10 cellular contexts compared by ENCODE assay signal in the genomic region with DNA sequence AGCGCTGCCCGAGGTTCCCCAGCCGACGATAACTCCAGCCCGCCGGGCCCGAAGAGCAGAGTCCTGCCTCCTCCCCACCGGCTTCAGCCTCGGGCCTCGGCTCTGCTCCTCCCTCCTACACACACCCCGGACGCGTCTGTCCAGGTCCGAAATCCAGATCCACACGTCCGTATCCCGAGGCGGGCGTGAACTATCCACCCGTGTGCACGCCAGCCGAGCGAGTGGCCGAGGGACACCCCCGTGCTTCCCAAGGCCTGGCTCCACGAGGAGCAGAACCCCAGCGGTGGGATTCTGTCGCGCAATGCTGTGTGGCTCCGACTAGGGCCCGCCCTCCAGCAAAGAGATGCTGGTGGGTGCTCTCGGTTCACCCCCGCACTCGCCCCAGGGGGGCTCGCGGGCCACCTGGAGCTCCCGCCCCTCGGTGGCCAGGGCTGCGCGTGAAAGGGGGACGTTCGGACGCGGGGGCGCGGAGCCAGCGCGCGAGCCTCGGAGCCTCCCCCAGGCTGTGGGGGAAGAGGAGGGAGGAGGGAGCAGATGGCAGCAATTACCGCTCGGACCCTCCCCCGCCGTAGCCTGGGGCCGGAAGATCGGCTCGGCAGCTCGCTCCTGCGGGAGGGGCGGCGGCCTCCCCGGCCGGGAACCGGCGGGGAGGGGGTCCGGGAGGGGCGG. TPM values are rescaled to one million over a fixed set of nuclear protein-coding genes. Genes with fewer than 3 reads are reported as not detected.
DNase-seq lines count a peak whose midpoint lies in the region; ATAC-seq, FAIRE-seq and TF ChIP-seq lines count a peak whose summit lies in the region.
"Had no signal": no experiment of that assay in that cellular context is flagged by ENCODE, and none has a peak within 500 bp of the region (broad histone marks: within the 10 kb centered on the region; RNA-seq: fewer than 3 reads in every experiment).

No MANE protein-coding gene starts in this region.

- 0 to 14% methylated on average over 9 to 28 of the region's 67 CpGs for WGBS in body of pancreas, 2 donors
- 51% methylated on average over 32 of the region's 67 CpGs for WGBS in HepG2 (ENCODE audit: low lambda C conversion rate)

- TF ChIP-seq POLR2A in body of pancreas (IDR thresholded peaks at IDR 0.05) (no peak), HepG2 (IDR thresholded peaks at IDR 0.05; ENCODE audit: insufficient read depth in 1 of 2, low read depth in 2 of 2, low read length in 2 of 2) (no peak)

- POLR2A ChIA-PET in HepG2 (lab: Yijun Ruan, JAX): no interaction called here

- TF ChIP-seq RAD21 in HepG2 (CRISPR knock-in tag; IDR thresholded peaks at IDR 0.05): no peak

- H3K4me2 ChIP-seq in HepG2 (ENCODE audit: low read depth, low read length): peak overlapping the region; percentile 61

- no peak for TF ChIP-seq EP300 in HepG2 (IDR thresholded peaks at IDR 0.05; ENCODE audit: low read depth in 2 of 2, low read length in 2 of 2)
- TF ChIP-seq EP300 in HepG2 (CRISPR knock-in tag; IDR thresholded peaks at IDR 0.05; ENCODE audit: borderline replicate concordance): no peak

- intact Hi-C loops in body of pancreas (cut with DNase I): no loop called here
- intact Hi-C loops in HepG2 (cut with micrococcal nuclease; ENCODE audit: unreplicated experiment): no loop called here

- BruUV-seq in HepG2 (replicated peaks; lab: Mats Ljungman, UMichigan): no TSS peak

- no peaks in the 10 kb centered on the region for H3K36me3 ChIP-seq in body of pancreas (replicated peaks in 1 of 2; ENCODE audit: insufficient read depth in 1 of 2, low read depth in 2 of 2)
- no peaks in the 10 kb centered on the region for H3K36me3 ChIP-seq in HepG2 (replicated peaks in 1 of 2; ENCODE audit: control insufficient read depth in 1 of 2, insufficient read depth in 2 of 2, low read length in 2 of 2)

- in situ Hi-C loops in HepG2 (cut with HindIII; ENCODE audit: extremely low pct_ligation_motif_present, low pct_unique_long_range_greater_than_20kb): no loop called here

- peak; percentile 7 for DNase-seq in DMS79 treated with DMSO at 0.1 percent for 48 hours (lab: John Stamatoyannopoulos, UW)
- no peak for DNase-seq in DMS79 (lab: John Stamatoyannopoulos, UW)
- DNase-seq in body of pancreas: no peak
- no peak for DNase-seq in HepG2 (ENCODE audit: low spot score)
- peak; percentile 7 for DNase-seq in superior temporal gyrus (ENCODE audit: extremely low spot score)
- DNase-seq in A172 (ENCODE audit: low spot score): no peak

- H3K4me3 ChIP-seq in body of pancreas: no peak overlapping the region
- H3K4me3 ChIP-seq in HepG2 (replicated peaks in 1 of 3; ENCODE audit: insufficient read depth in 1 of 3, low read depth in 2 of 3, low read length in 3 of 3): peak overlapping the region in 1 of 3 experiments; percentile 51; a peak in 1 of 6 replicates

- H3K9ac ChIP-seq in HepG2 (ENCODE audit: insufficient read depth, low read depth, low read length): no peak overlapping the region

- H3K27me3 ChIP-seq in body of pancreas (peaks cover 0 to 16% of the 10 kb centered on the region in 2 donors), HepG2 (ENCODE audit: control insufficient read depth in 1 of 2, insufficient read depth in 2 of 2, low read length in 2 of 2) (peaks cover 9 to 52% of the 10 kb centered on the region in 2 experiments; a peak in 4 of 5 replicates)

- no peak overlapping the region for H2AFZ ChIP-seq in HepG2 (ENCODE audit: low read length)

- TF ChIP-seq CTCF in body of pancreas (IDR thresholded peaks at IDR 0.05) (no peak), HepG2 (CRISPR knock-in tag; IDR thresholded peaks at IDR 0.05) (no peak)

- no peak for FAIRE-seq in HepG2 (lab: Jason Lieb, UNC)
- FAIRE-seq: A204.1 had no signal

- H3K27ac ChIP-seq in body of pancreas: no peak overlapping the region
- H3K27ac ChIP-seq in HepG2 (ENCODE audit: extremely low read length, insufficient read depth, low read length): no peak overlapping the region

- H3K4me1 ChIP-seq in body of pancreas: peaks cover 19% of the 10 kb centered on the region
- H3K4me1 ChIP-seq in HepG2 (ENCODE audit: insufficient read depth, low read length): peaks cover 56% of the 10 kb centered on the region

- CTCF ChIA-PET in HepG2 (lab: Yijun Ruan, JAX; ENCODE audit: low intra/inter-chr PET ratio, low total read pairs): no interaction called here

- H3K79me2 ChIP-seq in HepG2 (ENCODE audit: insufficient read depth, low read length): no peaks in the 10 kb centered on the region

- no peaks in the 10 kb centered on the region for H3K9me3 ChIP-seq in body of pancreas
- no peaks in the 10 kb centered on the region for H3K9me3 ChIP-seq in HepG2 (ENCODE audit: low read length)

- no peaks in the 10 kb centered on the region for H4K20me1 ChIP-seq in HepG2 (ENCODE audit: insufficient read depth, low read length)

- ATAC-seq in body of pancreas (peak; percentile 33), HepG2 (peak; percentile 35), HG02981 (IDR thresholded peaks at IDR 0.05; ENCODE audit: unreplicated experiment) (no peak), GM19463 (IDR thresholded peaks at IDR 0.05; ENCODE audit: unreplicated experiment) (no peak)

RNA-seq across cellular contexts. Expression of gene ANKRD33, which starts 18.9 kb away (rescaled TPM):
- total RNA-seq in body of pancreas: not detected
- not detected in 2 replicates for total RNA-seq in HepG2 (2016; rRNA removed; fragmentation: Illumina TruSeq; extraction: Trizol)
- not detected in 2 replicates for total RNA-seq in HepG2 (2016; cell fraction: cytosol; rRNA removed; fragmentation: Illumina TruSeq; extraction: Trizol; ENCODE audit: low read depth)
- total RNA-seq in HepG2 (2016; cell fraction: insoluble cytoplasmic fraction; rRNA removed; fragmentation: Illumina TruSeq; extraction: Trizol): not detected in 2 replicates
- not detected in 2 replicates for total RNA-seq in HepG2 (2016; cell fraction: membrane; rRNA removed; fragmentation: Illumina TruSeq; extraction: Trizol)
- not detected in 2 replicates for total RNA-seq in HepG2 (2016; cell fraction: nucleus; rRNA removed; fragmentation: Illumina TruSeq; extraction: Trizol)
- polyA plus RNA-seq in HepG2 (2011; rRNA removed): 0.04 and 0.07 TPM in 2 replicates
- polyA plus RNA-seq in HepG2 (2011; cell fraction: cytosol; rRNA removed): 0.03 and 0.04 TPM in 2 replicates
- 0.16 and 0.33 TPM in 2 replicates for polyA plus RNA-seq in HepG2 (2011; cell fraction: nucleus; rRNA removed)
- not detected in 2 replicates for polyA plus RNA-seq in HepG2 (2012)
- polyA plus RNA-seq in HepG2 (2016; cell fraction: cytosol; fragmentation: Illumina TruSeq; extraction: Trizol; ENCODE audit: low read depth): not detected in 2 replicates
- not detected in 2 replicates for polyA plus RNA-seq in HepG2 (2016; cell fraction: insoluble cytoplasmic fraction; fragmentation: Illumina TruSeq; extraction: Trizol; ENCODE audit: low read depth)
- not detected in 2 replicates for polyA plus RNA-seq in HepG2 (2016; cell fraction: membrane; fragmentation: Illumina TruSeq; extraction: Trizol; ENCODE audit: low read depth)
- not detected in 2 replicates for polyA plus RNA-seq in HepG2 (2016; cell fraction: nucleus; fragmentation: Illumina TruSeq; extraction: Trizol; ENCODE audit: insufficient read depth, low read depth)
- polyA minus RNA-seq in HepG2 (2011; rRNA and poly(A)+ RNA removed; ENCODE audit: low replicate concordance): 0.05 and 0.18 TPM in 2 replicates
- not detected in 2 replicates for polyA minus RNA-seq in HepG2 (2011; cell fraction: cytosol; rRNA and poly(A)+ RNA removed)
- polyA minus RNA-seq in HepG2 (2011; cell fraction: nucleus; rRNA and poly(A)+ RNA removed): not detected in 2 replicates
- total RNA-seq in A172 (2014; rRNA removed; shearing (Covaris generic)): not detected in 2 replicates
- total RNA-seq: T-helper 1 cell treated with Interleukin-12 subunit alpha and Interleukin-12 subunit beta and Interleukin-4 antibody, amounts not matched to agents 30 ng/mL and 1 ng/mL, for 36 hours had no signal

RNA-seq across cellular contexts. Expression of gene FIGNL2, which starts 20.4 kb away (rescaled TPM):
- total RNA-seq in body of pancreas (under 1 TPM; 0.33 to 0.52 TPM), HepG2 (2016; rRNA removed; fragmentation: Illumina TruSeq; extraction: Trizol) (0.76 and 1.00 TPM in 2 replicates)
- total RNA-seq in HepG2 (2016; cell fraction: cytosol; rRNA removed; fragmentation: Illumina TruSeq; extraction: Trizol; ENCODE audit: low read depth): 0.10 and 0.18 TPM in 2 replicates
- 0.73 and 1.2 TPM in 2 replicates for total RNA-seq in HepG2 (2016; cell fraction: insoluble cytoplasmic fraction; rRNA removed; fragmentation: Illumina TruSeq; extraction: Trizol)
- 0.53 and 0.62 TPM in 2 replicates for total RNA-seq in HepG2 (2016; cell fraction: membrane; rRNA removed; fragmentation: Illumina TruSeq; extraction: Trizol)
- total RNA-seq in HepG2 (2016; cell fraction: nucleus; rRNA removed; fragmentation: Illumina TruSeq; extraction: Trizol): 0.56 and 0.78 TPM in 2 replicates
- 0.82 and 1.2 TPM in 2 replicates for polyA plus RNA-seq in HepG2 (2011; rRNA removed)
- polyA plus RNA-seq in HepG2 (2011; cell fraction: cytosol; rRNA removed): 0.99 and 1.2 TPM in 2 replicates
- polyA plus RNA-seq in HepG2 (2011; cell fraction: nucleus; rRNA removed): 0.87 and 1.0 TPM in 2 replicates
- polyA plus RNA-seq in HepG2 (2012): 0.51 TPM in 2 replicates
- 0.06 and 0.07 TPM in 2 replicates for polyA plus RNA-seq in HepG2 (2016; cell fraction: cytosol; fragmentation: Illumina TruSeq; extraction: Trizol; ENCODE audit: low read depth)
- polyA plus RNA-seq in HepG2 (2016; cell fraction: insoluble cytoplasmic fraction; fragmentation: Illumina TruSeq; extraction: Trizol; ENCODE audit: low read depth): 1.6 TPM in 2 replicates
- polyA plus RNA-seq in HepG2 (2016; cell fraction: membrane; fragmentation: Illumina TruSeq; extraction: Trizol; ENCODE audit: low read depth): 0.46 and 0.47 TPM in 2 replicates
- 1.3 and 1.4 TPM in 2 replicates for polyA plus RNA-seq in HepG2 (2016; cell fraction: nucleus; fragmentation: Illumina TruSeq; extraction: Trizol; ENCODE audit: insufficient read depth, low read depth)
- polyA minus RNA-seq in HepG2 (2011; rRNA and poly(A)+ RNA removed; ENCODE audit: low replicate concordance): 1.9 TPM in 1 of 2 replicates, not detected in the other
- polyA minus RNA-seq in HepG2 (2011; cell fraction: cytosol; rRNA and poly(A)+ RNA removed): 0.99 and 1.1 TPM in 2 replicates
- polyA minus RNA-seq in HepG2 (2011; cell fraction: nucleus; rRNA and poly(A)+ RNA removed): 0.50 and 0.77 TPM in 2 replicates
- total RNA-seq in A172 (2014; rRNA removed; shearing (Covaris generic)): 0.26 and 0.29 TPM in 2 replicates

RNA-seq across cellular contexts. Expression of gene ACVRL1, which starts 38.3 kb away (rescaled TPM):
- total RNA-seq in body of pancreas (10 to 100 TPM; 37.1 to 93.9 TPM), HepG2 (2016; rRNA removed; fragmentation: Illumina TruSeq; extraction: Trizol) (not detected in 2 replicates)
- total RNA-seq in HepG2 (2016; cell fraction: cytosol; rRNA removed; fragmentation: Illumina TruSeq; extraction: Trizol; ENCODE audit: low read depth): not detected in 2 replicates
- total RNA-seq in HepG2 (2016; cell fraction: insoluble cytoplasmic fraction; rRNA removed; fragmentation: Illumina TruSeq; extraction: Trizol): not detected in 2 replicates
- total RNA-seq in HepG2 (2016; cell fraction: membrane; rRNA removed; fragmentation: Illumina TruSeq; extraction: Trizol): not detected in 2 replicates
- not detected in 2 replicates for total RNA-seq in HepG2 (2016; cell fraction: nucleus; rRNA removed; fragmentation: Illumina TruSeq; extraction: Trizol)
- polyA plus RNA-seq in HepG2 (2011; rRNA removed): not detected in 2 replicates
- not detected in 2 replicates for polyA plus RNA-seq in HepG2 (2011; cell fraction: cytosol; rRNA removed)
- polyA plus RNA-seq in HepG2 (2011; cell fraction: nucleus; rRNA removed): not detected in 2 replicates
- polyA plus RNA-seq in HepG2 (2012): not detected in 2 replicates
- polyA plus RNA-seq in HepG2 (2016; cell fraction: cytosol; fragmentation: Illumina TruSeq; extraction: Trizol; ENCODE audit: low read depth): not detected in 2 replicates
- not detected in 2 replicates for polyA plus RNA-seq in HepG2 (2016; cell fraction: insoluble cytoplasmic fraction; fragmentation: Illumina TruSeq; extraction: Trizol; ENCODE audit: low read depth)
- polyA plus RNA-seq in HepG2 (2016; cell fraction: membrane; fragmentation: Illumina TruSeq; extraction: Trizol; ENCODE audit: low read depth): not detected in 2 replicates
- not detected in 2 replicates for polyA plus RNA-seq in HepG2 (2016; cell fraction: nucleus; fragmentation: Illumina TruSeq; extraction: Trizol; ENCODE audit: insufficient read depth, low read depth)
- polyA minus RNA-seq in HepG2 (2011; rRNA and poly(A)+ RNA removed; ENCODE audit: low replicate concordance): 0.05 TPM in 1 of 2 replicates, not detected in the other
- polyA minus RNA-seq in HepG2 (2011; cell fraction: cytosol; rRNA and poly(A)+ RNA removed): not detected in 2 replicates
- polyA minus RNA-seq in HepG2 (2011; cell fraction: nucleus; rRNA and poly(A)+ RNA removed): not detected in 2 replicates
- total RNA-seq in A172 (2014; rRNA removed; shearing (Covaris generic)): 10.3 and 11.7 TPM in 2 replicates
- total RNA-seq: T-helper 1 cell treated with Interleukin-12 subunit alpha and Interleukin-12 subunit beta and Interleukin-4 antibody, amounts not matched to agents 30 ng/mL and 1 ng/mL, for 36 hours had no signal

Comparison
In these comparisons a context has a peak if more than half of its experiments do, and no peak if none do; other contexts are left out.
1. DNase-seq: peak in DMS79 treated with DMSO at 0.1 percent for 48 hours (single experiment) and superior temporal gyrus (single experiment); none in DMS79 (single experiment), body of pancreas (0 of 4), HepG2 (single experiment) and A172 (single experiment).
2. ATAC-seq: peak in body of pancreas (single experiment) and HepG2 (single experiment); none in HG02981 (single experiment) and GM19463 (single experiment).
3. RNA of gene ACVRL1, which starts 38.3 kb away (total RNA-seq): 37.1 to 93.9 TPM in body of pancreas and 10.3 to 11.7 TPM in A172; not detected in HepG2; every median in the first group is over 10 times any median in the second.